Comparison of ENCODE assay signal across 12 cellular contexts in the genomic region with DNA sequence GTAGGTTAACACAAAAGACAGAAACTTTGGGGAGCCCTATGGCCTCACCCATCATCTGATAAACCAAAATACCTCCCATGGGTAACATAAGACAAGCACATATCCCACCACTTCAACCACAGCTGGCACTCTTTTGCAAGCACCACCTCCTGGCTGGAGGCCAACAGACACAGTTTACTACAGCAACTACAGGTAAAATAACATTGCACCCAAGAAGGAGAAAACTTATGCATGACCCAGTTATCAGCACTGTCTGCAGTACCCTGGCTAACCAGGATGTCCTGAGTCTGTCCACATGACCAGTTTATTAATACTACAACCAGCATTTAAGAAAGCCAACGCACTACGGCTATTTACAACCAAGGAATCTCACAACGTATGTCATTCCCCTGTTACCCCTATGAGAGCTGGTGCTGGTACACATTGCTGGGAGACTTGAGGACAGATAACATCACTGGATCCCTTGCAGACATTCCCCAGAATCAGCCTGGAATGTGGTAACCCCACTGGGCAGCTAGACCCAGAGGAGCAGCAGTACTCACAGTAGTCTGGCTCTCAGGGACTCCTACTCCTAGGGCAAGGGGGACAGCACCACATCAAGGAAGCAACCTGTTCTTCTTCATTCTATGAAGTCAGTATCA. TPM values are rescaled to one million over a fixed set of nuclear protein-coding genes. Genes with fewer than 3 reads are reported as not detected.
DNase-seq lines count a peak whose midpoint lies in the region; ATAC-seq and TF ChIP-seq lines count a peak whose summit lies in the region.
"Had no signal": no experiment of that assay in that cellular context is flagged by ENCODE, and none has a peak within 500 bp of the region (broad histone marks: within the 10 kb centered on the region; RNA-seq: fewer than 3 reads in every experiment).

No MANE protein-coding gene starts in this region.

- H3K4me1 ChIP-seq in mesodermal cell (ENCODE audit: control insufficient read depth, insufficient read depth, low read length, poor library complexity, severe bottlenecking): peaks cover 3% of the 10 kb centered on the region

- H3K36me3 ChIP-seq in KOPT-K1 (ENCODE audit: insufficient read depth, low read length): no peaks in the 10 kb centered on the region
- H3K36me3 ChIP-seq in mesodermal cell (ENCODE audit: control insufficient read depth, insufficient read depth, low read length): no peaks in the 10 kb centered on the region

- DNase-seq in DMS 273 (lab: John Stamatoyannopoulos, UW; ENCODE audit: unreplicated experiment) (peak; percentile 70), HEK293T (ENCODE audit: extremely low spot score) (no peak)
- no peak for DNase-seq in central memory CD8-positive, alpha-beta T cell (ENCODE audit: low spot score in 2 of 2)
- no peak for DNase-seq in activated T-cell treated with anti-CD3 and anti-CD28 coated beads, Interleukin-2, amount 50 U/mL, for 24 hours
- no peak for DNase-seq in central memory CD4-positive, alpha-beta T cell
- DNase-seq: activated CD8-positive, alpha-beta memory T cell treated with anti-CD3 and anti-CD28 coated beads, Interleukin-2, amount 50 U/mL, for 48 hours; retina had no signal

- H3K4me3 ChIP-seq in mesodermal cell (ENCODE audit: extremely low read depth, insufficient read depth, low read length, poor library complexity, severe bottlenecking): no peak overlapping the region

- ATAC-seq in central memory CD8-positive, alpha-beta T cell (replicated peaks; ENCODE audit: extremely low read depth, poor library complexity, severe bottlenecking): no peak
- no peak for ATAC-seq in HG03097 (IDR thresholded peaks at IDR 0.05; ENCODE audit: low FRiP score, unreplicated experiment)
- ATAC-seq: CD8-positive, alpha-beta T cell had no signal

- CTCF ChIA-PET in HEK293T (lab: Yijun Ruan, JAX): no interaction called here

- H3K9me3 ChIP-seq in KOPT-K1 (ENCODE audit: insufficient read depth, low read length, poor library complexity, severe bottlenecking): peaks cover 13% of the 10 kb centered on the region
- H3K9me3 ChIP-seq in mesodermal cell (ENCODE audit: control insufficient read depth, low read length): peaks cover 7% of the 10 kb centered on the region

- H3K27me3 Mint-ChIP-seq in central memory CD8-positive, alpha-beta T cell: no peaks in the 10 kb centered on the region
- H3K27me3 Mint-ChIP-seq in activated T-cell treated with anti-CD3 and anti-CD28 coated beads, Interleukin-2, amount 50 U/mL, for 24 hours: no peaks in the 10 kb centered on the region
- H3K27me3 Mint-ChIP-seq: IgD-negative memory B cell had no signal

- peaks cover 26% of the 10 kb centered on the region for H3K4me1 Mint-ChIP-seq in central memory CD8-positive, alpha-beta T cell
- peaks cover 25% of the 10 kb centered on the region for H3K4me1 Mint-ChIP-seq in activated T-cell treated with anti-CD3 and anti-CD28 coated beads, Interleukin-2, amount 50 U/mL, for 24 hours (ENCODE audit: low read depth)

- H3K4me3 Mint-ChIP-seq in central memory CD8-positive, alpha-beta T cell: peak overlapping the region; percentile 18
- H3K4me3 Mint-ChIP-seq in activated T-cell treated with anti-CD3 and anti-CD28 coated beads, Interleukin-2, amount 50 U/mL, for 24 hours: no peak overlapping the region
- H3K4me3 Mint-ChIP-seq: CD8-positive, alpha-beta T cell; IgD-negative memory B cell had no signal

- H3K27ac Mint-ChIP-seq in central memory CD8-positive, alpha-beta T cell (ENCODE audit: low read depth): no peak overlapping the region
- H3K27ac Mint-ChIP-seq in activated T-cell treated with anti-CD3 and anti-CD28 coated beads, Interleukin-2, amount 50 U/mL, for 24 hours: no peak overlapping the region
- H3K27ac Mint-ChIP-seq: CD8-positive, alpha-beta T cell had no signal

- no peaks in the 10 kb centered on the region for H3K36me3 Mint-ChIP-seq in central memory CD8-positive, alpha-beta T cell (ENCODE audit: insufficient read depth)
- peaks cover 3% of the 10 kb centered on the region for H3K36me3 Mint-ChIP-seq in activated T-cell treated with anti-CD3 and anti-CD28 coated beads, Interleukin-2, amount 50 U/mL, for 24 hours (ENCODE audit: low read depth)
- H3K36me3 Mint-ChIP-seq: CD8-positive, alpha-beta T cell had no signal

- POLR2A ChIA-PET in HEK293T (lab: Yijun Ruan, JAX): no interaction called here

- 90 to 100% methylated on average over 2 to 3 of the region's 3 CpGs for WGBS in mesodermal cell (ENCODE audit: insufficient coverage in 2 of 2), 2 experiments

- H3K27ac ChIP-seq in KOPT-K1 (ENCODE audit: low read depth, low read length, poor library complexity, severe bottlenecking): peak overlapping the region; percentile 22
- peak overlapping the region; percentile 4 for H3K27ac ChIP-seq in mesodermal cell (ENCODE audit: low read depth, low read length, severe bottlenecking)

- H3K9me3 Mint-ChIP-seq in central memory CD8-positive, alpha-beta T cell: no peaks in the 10 kb centered on the region
- H3K9me3 Mint-ChIP-seq in activated T-cell treated with anti-CD3 and anti-CD28 coated beads, Interleukin-2, amount 50 U/mL, for 24 hours: peaks cover 13% of the 10 kb centered on the region

TF ChIP-seq in HEK293T, 16 proteins besides CTCF, POLR2A, EP300 and RAD21:
- TF ChIP-seq NFRKB (IDR thresholded peaks at IDR 0.05): no peak
- TF ChIP-seq, protein P1, sequence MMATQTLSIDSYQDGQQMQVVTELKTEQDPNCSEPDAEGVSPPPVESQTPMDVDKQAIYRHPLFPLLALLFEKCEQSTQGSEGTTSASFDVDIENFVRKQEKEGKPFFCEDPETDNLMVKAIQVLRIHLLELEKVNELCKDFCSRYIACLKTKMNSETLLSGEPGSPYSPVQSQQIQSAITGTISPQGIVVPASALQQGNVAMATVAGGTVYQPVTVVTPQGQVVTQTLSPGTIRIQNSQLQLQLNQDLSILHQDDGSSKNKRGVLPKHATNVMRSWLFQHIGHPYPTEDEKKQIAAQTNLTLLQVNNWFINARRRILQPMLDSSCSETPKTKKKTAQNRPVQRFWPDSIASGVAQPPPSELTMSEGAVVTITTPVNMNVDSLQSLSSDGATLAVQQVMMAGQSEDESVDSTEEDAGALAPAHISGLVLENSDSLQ (IDR thresholded peaks at IDR 0.05): no peak
- TF ChIP-seq HDGF (IDR thresholded peaks at IDR 0.05; ENCODE audit: borderline replicate concordance): no peak
- no peak for TF ChIP-seq FOXK2 (IDR thresholded peaks at IDR 0.05)
- TF ChIP-seq FOXM1 (IDR thresholded peaks at IDR 0.05; ENCODE audit: borderline replicate concordance): no peak
- no peak for TF ChIP-seq L3MBTL2 (conservative IDR thresholded peaks at IDR 0.05)

RNA-seq across cellular contexts. Expression of a gene that starts 32.0 kb away (rescaled TPM):
- 26.8 TPM for polyA plus RNA-seq in mesodermal cell (2013, experiment 1 of 2)
- 26.7 TPM for polyA plus RNA-seq in mesodermal cell (2013, experiment 2 of 2)
